In genomic region chr11:6022954-6023353, GRCh38 we compare ENCODE assay signal across 2 cellular contexts.
TF ChIP-seq lines count a peak whose summit lies in the region.

No MANE protein-coding gene starts in this region.

TF ChIP-seq in HEK293, 187 proteins besides CTCF, POLR2A, EP300 and RAD21:
- TF ChIP-seq ZNF654 (tag by site-specific recombination; IDR thresholded peaks at IDR 0.05; ENCODE audit: low read depth) (peak; percentile 59), KLF9 (tag by site-specific recombination; IDR thresholded peaks at IDR 0.05; ENCODE audit: low read depth) (no peak), PRDM1 (tag by site-specific recombination; IDR thresholded peaks at IDR 0.05) (peak; percentile 49; the same call in 1 of the 2 replicates)

TF ChIP-seq in HepG2, 621 proteins besides CTCF, POLR2A, EP300 and RAD21:
- TF ChIP-seq MAZ (IDR thresholded peaks at IDR 0.05; ENCODE audit: borderline replicate concordance, low read depth, low read length) (no peak), MAZ (CRISPR knock-in tag; IDR thresholded peaks at IDR 0.05; ENCODE audit: low read depth) (no peak), ZNF232 (CRISPR knock-in tag; IDR thresholded peaks at IDR 0.05; ENCODE audit: borderline replicate concordance) (no peak), SMYD3 (CRISPR knock-in tag; IDR thresholded peaks at IDR 0.05) (no peak), MTF1 (CRISPR knock-in tag; IDR thresholded peaks at IDR 0.05) (no peak), BCLAF1 (IDR thresholded peaks at IDR 0.05) (no peak), ZNF576 (CRISPR knock-in tag; IDR thresholded peaks at IDR 0.05) (no peak), REST (IDR thresholded peaks at IDR 0.05; ENCODE audit: borderline replicate concordance in 1 of 2, low read depth in 1 of 2, low read length in 2 of 2) (no peak), ARNT (IDR thresholded peaks at IDR 0.05) (no peak), STAG1 (CRISPR knock-in tag; IDR thresholded peaks at IDR 0.05) (peak; percentile 77), ZBTB33 (CRISPR knock-in tag; IDR thresholded peaks at IDR 0.05) (no peak), SMC3 (IDR thresholded peaks at IDR 0.05; ENCODE audit: low read length) (peak; percentile 54; the same call in 1 of the 2 replicates), ZNF782 (CRISPR knock-in tag; IDR thresholded peaks at IDR 0.05; ENCODE audit: borderline replicate concordance) (no peak), IRF1 (CRISPR knock-in tag; IDR thresholded peaks at IDR 0.05; ENCODE audit: low read depth) (no peak), CENPT (CRISPR knock-in tag; IDR thresholded peaks at IDR 0.05; ENCODE audit: low read depth) (no peak), HBP1 (CRISPR knock-in tag; IDR thresholded peaks at IDR 0.05; ENCODE audit: low read depth) (no peak), CC2D1A (CRISPR knock-in tag; IDR thresholded peaks at IDR 0.05) (no peak)
